22 cellular contexts compared by ENCODE assay signal in the genomic region with DNA sequence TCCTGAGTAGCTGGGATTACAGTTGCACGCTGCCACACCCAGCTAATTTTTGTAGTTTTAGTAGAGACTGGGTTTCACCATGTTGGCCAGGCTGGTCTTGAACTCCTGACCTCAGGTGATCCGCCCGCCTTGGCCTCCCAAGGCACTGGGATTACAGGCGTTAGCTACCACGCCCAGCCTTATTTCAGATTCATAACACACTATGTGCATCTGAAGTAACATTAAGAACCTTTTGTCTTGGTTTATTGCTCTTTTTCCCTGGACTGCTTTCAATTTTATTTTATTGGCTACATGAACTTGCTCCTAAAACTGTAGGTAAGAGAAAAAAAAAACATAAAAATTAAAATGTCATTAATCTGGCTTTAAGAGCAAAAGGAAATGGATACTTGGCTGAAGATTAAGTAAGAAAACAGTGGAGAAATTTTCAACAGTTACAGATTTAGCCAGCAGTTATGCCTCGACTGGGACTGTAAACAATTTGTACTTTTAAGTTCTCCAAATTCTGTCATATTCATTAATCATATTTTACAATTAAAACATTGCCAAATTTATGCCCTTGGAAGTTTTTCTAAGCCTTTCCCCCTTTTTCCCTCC.
DNase-seq lines count a peak whose midpoint lies in the region; ATAC-seq, FAIRE-seq and TF ChIP-seq lines count a peak whose summit lies in the region.
"Had no signal": no experiment of that assay in that cellular context is flagged by ENCODE, and none has a peak within 500 bp of the region (broad histone marks: within the 10 kb centered on the region; RNA-seq: fewer than 3 reads in every experiment).

No MANE protein-coding gene starts in this region.

- H3K27me3 ChIP-seq in IMR-90 (ENCODE audit: control insufficient read depth, insufficient read depth, low read length) (no peaks in the 10 kb centered on the region), pancreas (no peaks in the 10 kb centered on the region), aorta (ENCODE audit: control insufficient read depth in 1 of 2, insufficient read depth in 2 of 2, low read length in 1 of 2) (no peaks in the 10 kb centered on the region)
- H3K27me3 ChIP-seq: BLaER1, SJCRH30 had no signal

- no peak overlapping the region for H3K56ac ChIP-seq in IMR-90 (ENCODE audit: extremely low read depth, insufficient read depth, low read length)

- no peak overlapping the region for H3K14ac ChIP-seq in IMR-90 (replicated peaks; ENCODE audit: low read depth, low read length)

- H2BK120ac ChIP-seq in IMR-90 (ENCODE audit: low read depth, low read length), result no peak overlapping the region

- DNase-seq in IMR-90, result no peak
- no peak for DNase-seq in pancreas
- no peak for DNase-seq in aorta
- DNase-seq in Right ventricle myocardium superior, result no peak
- DNase-seq in stimulated activated naive CD8-positive, alpha-beta T cell treated with anti-CD3 and anti-CD28 coated beads, Interleukin-15, Interleukin-2, amounts not matched to agents 100 U/mL and 50 U/mL, for 24 hours, result no peak
- no peak for DNase-seq in stimulated activated CD4-positive, alpha-beta T cell treated with anti-CD3 and anti-CD28 coated beads, Interleukin-1b, Interleukin-23, amount 100 ng/mL, for 48 hours
- DNase-seq: CD8-positive, alpha-beta T cell; DMS53; EL; GM23248; NCI-H1417 treated with DMSO at 0.1 percent for 48 hours; NCI-H1930; NCI-H345; NCI-H526; PC-9; SJCRH30 had no signal

- no peak for FAIRE-seq in pancreas (lab: Jason Lieb, UNC)
- FAIRE-seq: GM12878, GM19239 had no signal

- H3K9ac ChIP-seq in IMR-90 (ENCODE audit: low read depth, low read length), result no peak overlapping the region
- H3K9ac ChIP-seq: BLaER1, GM23248, KMS-11 had no signal

- no peak overlapping the region for H2AK5ac ChIP-seq in IMR-90 (ENCODE audit: low read depth, low read length)

- H4K5ac ChIP-seq in IMR-90 (ENCODE audit: low read depth, low read length), result no peak overlapping the region

- no peak overlapping the region for H2BK20ac ChIP-seq in IMR-90 (ENCODE audit: low read depth, low read length)

- H3K27ac ChIP-seq in IMR-90 (ENCODE audit: insufficient read depth, low read length), result 0 out of 2 replicates have a peak overlapping the region, but pooled peaks have one; percentile 27
- peak overlapping the region in 1 of 4 donors; percentile 5 for H3K27ac ChIP-seq in pancreas
- peak overlapping the region; percentile 38 to 67 for H3K27ac ChIP-seq in aorta (ENCODE audit: low read depth in 1 of 2, low read length in 2 of 2)
- H3K27ac ChIP-seq: BLaER1, GM23248, KMS-11, PC-9, SJCRH30 had no signal

- no peak overlapping the region for H2BK5ac ChIP-seq in IMR-90 (ENCODE audit: low read depth, low read length, poor library complexity, severe bottlenecking)

- no peak overlapping the region for H4K8ac ChIP-seq in IMR-90 (ENCODE audit: low read depth in 2 of 2, low read length in 2 of 2)

- H2AK9ac ChIP-seq in IMR-90 (replicated peaks; ENCODE audit: low read depth, low read length, poor library complexity), result no peak overlapping the region

- H3K4me3 ChIP-seq in IMR-90 (ENCODE audit: insufficient read depth, low read depth, low read length) (no peak overlapping the region), pancreas (no peak overlapping the region), aorta (ENCODE audit: low read length in 2 of 2) (no peak overlapping the region)
- H3K4me3 ChIP-seq: BLaER1, GM12878, GM23248, HAP-1, PC-9, SJCRH30 had no signal

- H2AFZ ChIP-seq in IMR-90 (replicated peaks; ENCODE audit: low read length, poor library complexity), result no peak overlapping the region
- H2AFZ ChIP-seq: GM23248, PC-9 had no signal

- no peak overlapping the region for H3K23ac ChIP-seq in IMR-90 (ENCODE audit: low read depth, low read length)

- no peak overlapping the region for H3K4me2 ChIP-seq in IMR-90 (ENCODE audit: low read depth, low read length)
- H3K4me2 ChIP-seq: BLaER1, KMS-11, PC-9 had no signal

- ATAC-seq in IMR-90 (ENCODE audit: low read depth), result no peak
- ATAC-seq in esophagus mucosa, result peak; percentile 72
- peak in 3 of 4 donors; percentile 35 to 48 (median 39) for ATAC-seq in pancreas
- ATAC-seq in aorta (ENCODE audit: low FRiP score), result peak; percentile 76
- ATAC-seq in Right ventricle myocardium superior (ENCODE audit: poor library complexity), result no peak
- ATAC-seq in stimulated activated naive CD8-positive, alpha-beta T cell treated with anti-CD3 and anti-CD28 coated beads, Interleukin-15, Interleukin-2, amounts not matched to agents 100 U/mL and 50 U/mL, for 24 hours, result no peak
- ATAC-seq: CD8-positive, alpha-beta T cell had no signal

- intact Hi-C loops in IMR-90 (cut with micrococcal nuclease), result no loop called here
- intact Hi-C loops in pancreas (cut with DNase I), result no loop called here
- intact Hi-C loops in aorta (cut with DNase I), result loop anchor here (10.0 kb wide), 2 partner anchors 47 to 53 kb away; no protein-coding TSS in a partner anchor
- intact Hi-C loops in Right ventricle myocardium superior (cut with DNase I), result no loop called here

- H4K20me1 ChIP-seq in IMR-90 (ENCODE audit: insufficient read depth, low read length), result no peaks in the 10 kb centered on the region
- H4K20me1 ChIP-seq: BLaER1 had no signal

- in situ Hi-C loops in IMR-90 (cut with MboI; ENCODE audit: low sequenced_read_pairs), result no loop called here

- no peak overlapping the region for H3K18ac ChIP-seq in IMR-90 (ENCODE audit: low read depth, low read length)

- dilution Hi-C loops in IMR-90 (cut with HindIII; ENCODE audit: low sequenced_read_pairs, unreplicated experiment), result no loop called here

- no peak overlapping the region for H3K4ac ChIP-seq in IMR-90 (ENCODE audit: low read depth, low read length)

- POLR2A ChIA-PET in IMR-90 (lab: Charles Lee; ENCODE audit: unreplicated experiment), result no interaction called here

- no peaks in the 10 kb centered on the region for H3K4me1 ChIP-seq in IMR-90 (ENCODE audit: control insufficient read depth, insufficient read depth, low read length)
- H3K4me1 ChIP-seq in pancreas, result no peaks in the 10 kb centered on the region
- no peaks in the 10 kb centered on the region for H3K4me1 ChIP-seq in aorta (ENCODE audit: control insufficient read depth in 1 of 2, insufficient read depth in 2 of 2, low read length in 2 of 2)
- H3K4me1 ChIP-seq: BLaER1, HAP-1, SJCRH30 had no signal

- no peaks in the 10 kb centered on the region for H3K9me1 ChIP-seq in IMR-90 (ENCODE audit: insufficient read depth, low read length)

- TF ChIP-seq POLR2A in IMR-90 (IDR thresholded peaks at IDR 0.05; ENCODE audit: low read depth, low read length), result no peak

- H3K79me1 ChIP-seq in IMR-90 (ENCODE audit: low read depth in 1 of 2, low read length in 2 of 2), result no peaks in the 10 kb centered on the region; a peak in 1 of 4 replicates

- WGBS in IMR-90 (ENCODE audit: extremely low coverage in 2 of 2, insufficient read length in 1 of 2), 2 experiments, result no CpG with 5 or more reads among the region's 6 CpGs
- WGBS in pancreas, 2 donors, result 68 to 69% methylated on average over 6 of the region's 6 CpGs
- WGBS in aorta, 2 donors, result 31 to 32% methylated on average over 6 of the region's 6 CpGs

- H3K9me3 ChIP-seq in IMR-90 (ENCODE audit: control insufficient read depth, insufficient read depth, low read length) (no peaks in the 10 kb centered on the region), pancreas (no peaks in the 10 kb centered on the region), aorta (ENCODE audit: control insufficient read depth, low read length) (no peaks in the 10 kb centered on the region)
- H3K9me3 ChIP-seq: BLaER1, HAP-1, SJCRH30 had no signal

- CTCF ChIA-PET in IMR-90 (lab: Yijun Ruan, JAX), result no interaction called here

- H2BK15ac ChIP-seq in IMR-90 (ENCODE audit: low read depth, low read length), result no peak overlapping the region

- TF ChIP-seq CTCF in IMR-90 (conservative IDR thresholded peaks at IDR 0.05; ENCODE audit: low read depth, low read length), result no peak
- no peak for TF ChIP-seq CTCF in pancreas (IDR thresholded peaks at IDR 0.05)

- H4K91ac ChIP-seq in IMR-90 (ENCODE audit: insufficient read depth, low read depth, low read length), result no peak overlapping the region

- TF ChIP-seq RAD21 in IMR-90 (IDR thresholded peaks at IDR 0.05; ENCODE audit: low read length), result no peak

- H3K36me3 ChIP-seq in IMR-90 (ENCODE audit: control insufficient read depth, insufficient read depth, low read length), result no peaks in the 10 kb centered on the region
- no peaks in the 10 kb centered on the region for H3K36me3 ChIP-seq in pancreas
- H3K36me3 ChIP-seq in aorta (ENCODE audit: control insufficient read depth in 1 of 2, insufficient read depth in 2 of 2, low read length in 1 of 2), result no peaks in the 10 kb centered on the region
- H3K36me3 ChIP-seq: BLaER1, HAP-1, SJCRH30 had no signal

- BruUV-seq in IMR-90 (replicated peaks; lab: Mats Ljungman, UMichigan), result no TSS peak

TF ChIP-seq in IMR-90, 13 proteins besides CTCF, POLR2A, EP300 and RAD21 (continues in another document):
- TF ChIP-seq MAZ (IDR thresholded peaks at IDR 0.05; ENCODE audit: borderline replicate concordance, low read depth, low read length), result no peak
- TF ChIP-seq MXI1 (IDR thresholded peaks at IDR 0.05; ENCODE audit: borderline replicate concordance, low read depth, low read length), result no peak
- no peak for TF ChIP-seq MAFK (IDR thresholded peaks at IDR 0.05; ENCODE audit: low read depth, low read length)
- TF ChIP-seq FOS (IDR thresholded peaks at IDR 0.05; ENCODE audit: low read depth, low read length), result no peak
- no peak for TF ChIP-seq RCOR1 (IDR thresholded peaks at IDR 0.05; ENCODE audit: insufficient replicate concordance, low read length)
- no peak for TF ChIP-seq NFE2L2 (IDR thresholded peaks at IDR 0.05; ENCODE audit: low read depth, low read length)
- no peak for TF ChIP-seq BHLHE40 (IDR thresholded peaks at IDR 0.05; ENCODE audit: low read depth, low read length)
- TF ChIP-seq, protein P1, sequence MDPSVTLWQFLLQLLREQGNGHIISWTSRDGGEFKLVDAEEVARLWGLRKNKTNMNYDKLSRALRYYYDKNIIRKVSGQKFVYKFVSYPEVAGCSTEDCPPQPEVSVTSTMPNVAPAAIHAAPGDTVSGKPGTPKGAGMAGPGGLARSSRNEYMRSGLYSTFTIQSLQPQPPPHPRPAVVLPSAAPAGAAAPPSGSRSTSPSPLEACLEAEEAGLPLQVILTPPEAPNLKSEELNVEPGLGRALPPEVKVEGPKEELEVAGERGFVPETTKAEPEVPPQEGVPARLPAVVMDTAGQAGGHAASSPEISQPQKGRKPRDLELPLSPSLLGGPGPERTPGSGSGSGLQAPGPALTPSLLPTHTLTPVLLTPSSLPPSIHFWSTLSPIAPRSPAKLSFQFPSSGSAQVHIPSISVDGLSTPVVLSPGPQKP (IDR thresholded peaks at IDR 0.05; ENCODE audit: borderline replicate concordance, low read depth, low read length), result no peak
- TF ChIP-seq, protein P2, sequence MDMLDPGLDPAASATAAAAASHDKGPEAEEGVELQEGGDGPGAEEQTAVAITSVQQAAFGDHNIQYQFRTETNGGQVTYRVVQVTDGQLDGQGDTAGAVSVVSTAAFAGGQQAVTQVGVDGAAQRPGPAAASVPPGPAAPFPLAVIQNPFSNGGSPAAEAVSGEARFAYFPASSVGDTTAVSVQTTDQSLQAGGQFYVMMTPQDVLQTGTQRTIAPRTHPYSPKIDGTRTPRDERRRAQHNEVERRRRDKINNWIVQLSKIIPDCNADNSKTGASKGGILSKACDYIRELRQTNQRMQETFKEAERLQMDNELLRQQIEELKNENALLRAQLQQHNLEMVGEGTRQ (IDR thresholded peaks at IDR 0.05; ENCODE audit: low read depth, low read length), result no peak
- TF ChIP-seq CHD1 (IDR thresholded peaks at IDR 0.05; ENCODE audit: low read depth, low read length), result no peak

Comparison
In these comparisons a context has a peak if more than half of its experiments do, and no peak if none do; other contexts are left out.
1. ATAC-seq: peak in esophagus mucosa (single experiment), pancreas (3 of 4) and aorta (single experiment); none in IMR-90 (single experiment), Right ventricle myocardium superior (single experiment) and stimulated activated naive CD8-positive, alpha-beta T cell treated with anti-CD3 and anti-CD28 coated beads, Interleukin-15, Interleukin-2, amounts not matched to agents 100 U/mL and 50 U/mL, for 24 hours (single experiment).
2. intact Hi-C loops: an anchor here in aorta (10.0 kb wide); none called in IMR-90, pancreas and Right ventricle myocardium superior.